ENCODE assay signal across 17 cellular contexts in the genomic region with DNA sequence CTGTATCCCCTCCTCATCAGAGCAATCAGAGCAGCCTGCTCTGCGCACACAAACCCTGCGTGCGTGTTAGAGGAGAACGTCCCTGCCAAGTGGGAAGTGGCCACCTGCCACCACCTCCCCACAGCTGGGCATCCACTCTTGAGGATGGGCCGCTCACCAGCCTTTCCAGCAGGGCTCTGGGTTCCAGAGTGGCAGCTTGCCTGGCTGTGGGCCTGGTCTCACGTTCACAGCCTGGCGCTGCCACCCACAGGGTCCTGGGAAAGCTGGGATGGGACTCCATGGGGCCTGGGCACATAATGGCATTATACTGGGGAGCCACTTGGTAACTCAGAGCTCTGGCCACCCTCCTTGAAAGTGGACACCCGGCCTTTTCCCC.
DNase-seq lines count a peak whose midpoint lies in the region; ATAC-seq and TF ChIP-seq lines count a peak whose summit lies in the region.
"Had no signal": no experiment of that assay in that cellular context is flagged by ENCODE, and none has a peak within 500 bp of the region (broad histone marks: within the 10 kb centered on the region; RNA-seq: fewer than 3 reads in every experiment).

No MANE protein-coding gene starts in this region.

- no peaks in the 10 kb centered on the region for H3K79me1 ChIP-seq in neuronal stem cell (ENCODE audit: low read depth, low read length)

- H4K20me1 ChIP-seq in OCI-LY7 (ENCODE audit: insufficient read depth, low read length), result no peaks in the 10 kb centered on the region

- no peaks in the 10 kb centered on the region for H3K36me3 ChIP-seq in neuronal stem cell (replicated peaks in 1 of 2; ENCODE audit: control insufficient read depth in 2 of 2, insufficient read depth in 2 of 2, low read length in 2 of 2)
- no peaks in the 10 kb centered on the region for H3K36me3 ChIP-seq in OCI-LY7 (ENCODE audit: insufficient read depth, low read length)

- peak overlapping the region; percentile 49 for H3K14ac ChIP-seq in neuronal stem cell (ENCODE audit: low read length)

- H3K4me3 ChIP-seq in neuronal stem cell (ENCODE audit: low read length in 2 of 2) (no peak overlapping the region), OCI-LY7 (ENCODE audit: low read depth, low read length, poor library complexity, severe bottlenecking) (no peak overlapping the region)

- peak overlapping the region; percentile 85 for H3K4ac ChIP-seq in neuronal stem cell (ENCODE audit: low read length)

- H2BK120ac ChIP-seq in neuronal stem cell (ENCODE audit: low read depth, low read length), result no peak overlapping the region

- no peaks in the 10 kb centered on the region for H3K9me2 ChIP-seq in OCI-LY7 (ENCODE audit: insufficient read depth, low read length)

- peaks cover 0 to 9% (median 3%) of the 10 kb centered on the region in 3 experiments for H3K27me3 ChIP-seq in neuronal stem cell (ENCODE audit: control insufficient read depth in 3 of 3, insufficient read depth in 3 of 3, low read depth in 1 of 3, low read length in 3 of 3)

- H3K9ac ChIP-seq in neuronal stem cell (ENCODE audit: low read depth, low read length, poor library complexity), result peak overlapping the region; percentile 73

- CTCF ChIA-PET in OCI-LY7 (lab: Charles Lee; ENCODE audit: unreplicated experiment), result no interaction called here

- H3K4me3 Mint-ChIP-seq in brain, result no peak overlapping the region
- H3K4me3 Mint-ChIP-seq: IgD-negative memory B cell had no signal

- peaks cover 0 to 5% (median 0%) of the 10 kb centered on the region in 5 experiments for H3K9me3 Mint-ChIP-seq in brain

- H3K4me2 ChIP-seq in neuronal stem cell (ENCODE audit: insufficient read depth, low read length, poor library complexity, severe bottlenecking) (no peak overlapping the region), OCI-LY7 (ENCODE audit: low read length) (no peak overlapping the region)

- H3K27ac Mint-ChIP-seq in brain, result peak overlapping the region in 3 of 5 experiments; percentile 21 to 69 (median 29)
- H3K27ac Mint-ChIP-seq: IgD-negative memory B cell had no signal

- peak overlapping the region; percentile 6 for H3K23ac ChIP-seq in neuronal stem cell (ENCODE audit: low read depth, low read length, poor library complexity)

- H3K4me1 Mint-ChIP-seq in brain, result peaks cover 39% of the 10 kb centered on the region

- BruUV-seq in OCI-LY7 (replicated peaks; lab: Mats Ljungman, UMichigan), result no TSS peak

- H3K36me3 Mint-ChIP-seq in brain, result no peaks in the 10 kb centered on the region

- H3K9me3 ChIP-seq in neuronal stem cell (replicated peaks in 1 of 2; ENCODE audit: control insufficient read depth in 2 of 2, insufficient read depth in 1 of 2, low read depth in 1 of 2, low read length in 2 of 2), result no peaks in the 10 kb centered on the region
- no peaks in the 10 kb centered on the region for H3K9me3 ChIP-seq in OCI-LY7 (ENCODE audit: low read length)

- POLR2A ChIA-PET in OCI-LY7 (lab: Charles Lee), result no interaction called here

- H2BK15ac ChIP-seq in neuronal stem cell (ENCODE audit: low read length), result peak overlapping the region; percentile 73

- H3K4me1 ChIP-seq in neuronal stem cell (ENCODE audit: control insufficient read depth in 2 of 2, insufficient read depth in 1 of 2, low read depth in 1 of 2, low read length in 2 of 2), result peaks cover 30 to 31% of the 10 kb centered on the region in 2 donors
- no peaks in the 10 kb centered on the region for H3K4me1 ChIP-seq in OCI-LY7 (ENCODE audit: insufficient read depth, low read length, poor library complexity, severe bottlenecking)

- H3K27ac ChIP-seq in neuronal stem cell (replicated peaks; ENCODE audit: low read length) (no peak overlapping the region), OCI-LY7 (ENCODE audit: low read depth, low read length, poor library complexity, severe bottlenecking) (no peak overlapping the region)
- H3K27ac ChIP-seq: C4-2B had no signal

- H4K91ac ChIP-seq in neuronal stem cell (ENCODE audit: low read depth, low read length, poor library complexity), result no peak overlapping the region

- H2AK5ac ChIP-seq in neuronal stem cell (ENCODE audit: low read depth, low read length), result peak overlapping the region; percentile 91

- no peaks in the 10 kb centered on the region for H3K79me2 ChIP-seq in OCI-LY7 (ENCODE audit: insufficient read depth, low read depth, low read length)

- intact Hi-C loops in OCI-LY7 (cut with micrococcal nuclease; ENCODE audit: unreplicated experiment), result no loop called here

- peak; percentile 50 for DNase-seq in activated effector memory CD4-positive, alpha-beta T cell treated with anti-CD3 and anti-CD28 coated beads, Interleukin-2, amount 50 U/mL, for 16 hours
- no peak for DNase-seq in activated effector memory CD4-positive, alpha-beta T cell treated with Interleukin-2 at 50 U/mL for 16 hours
- DNase-seq in neuronal stem cell (ENCODE audit: low spot score) (no peak), GM10266 (ENCODE audit: extremely low spot score) (no peak), OCI-LY7 (ENCODE audit: low spot score) (no peak)
- DNase-seq: Karpas-422, NCI-H1048, NCI-H146, NCI-H2081, NCI-H2227 treated with DMSO at 0.1 percent for 48 hours, NCI-H524 treated with DMSO at 0.1 percent for 48 hours, SW 1271 had no signal

- peak overlapping the region; percentile 89 for H3K18ac ChIP-seq in neuronal stem cell (ENCODE audit: low read length)

- H2BK12ac ChIP-seq in neuronal stem cell (ENCODE audit: low read length), result peak overlapping the region; percentile 98

- H4K8ac ChIP-seq in neuronal stem cell (ENCODE audit: low read depth, low read length), result no peak overlapping the region

- no peak overlapping the region for H2BK5ac ChIP-seq in neuronal stem cell (ENCODE audit: low read length)

- H3K27me3 Mint-ChIP-seq in brain, result peaks cover 13% of the 10 kb centered on the region
- H3K27me3 Mint-ChIP-seq: IgD-negative memory B cell had no signal

- WGBS in neuronal stem cell (ENCODE audit: extremely low coverage in 2 of 2, insufficient read length in 2 of 2, insufficient replicate concordance in 1 of 2), 2 donors, result no CpG with 5 or more reads among the region's 8 CpGs

- H2AFZ ChIP-seq in neuronal stem cell (ENCODE audit: low read length), result no peak overlapping the region
- no peak overlapping the region for H2AFZ ChIP-seq in OCI-LY7 (ENCODE audit: low read length)

- TF ChIP-seq CTCF in brain (conservative IDR thresholded peaks at IDR 0.05) (no peak), GM10266 (IDR thresholded peaks at IDR 0.05; ENCODE audit: control insufficient read depth, insufficient read depth, low read depth, missing control alignments) (no peak), OCI-LY7 (conservative IDR thresholded peaks at IDR 0.05; ENCODE audit: low read length) (no peak)

- no peak for ATAC-seq in GM18867 (IDR thresholded peaks at IDR 0.05; ENCODE audit: unreplicated experiment)
- ATAC-seq: Panc1 had no signal
